8 cellular contexts compared by ENCODE assay signal in genomic region chr17:82246365-82247174, GRCh38. TPM values are rescaled to one million over a fixed set of nuclear protein-coding genes. Genes with fewer than 3 reads are reported as not detected.
A peak's percentile ranks its signal among the peaks of the same experiment; 100 is the strongest.
DNase-seq lines count a peak whose midpoint lies in the region; ATAC-seq and TF ChIP-seq lines count a peak whose summit lies in the region.

No MANE protein-coding gene starts in this region.

- H3K4me1 ChIP-seq in right cardiac atrium (ENCODE audit: control insufficient read depth, insufficient read depth, low read length): peaks cover 22% of the 10 kb centered on the region
- H3K4me1 ChIP-seq in testis: peaks cover 50% of the 10 kb centered on the region

- H3K4me3 ChIP-seq in right cardiac atrium (ENCODE audit: low read length) (no peak overlapping the region), testis (no peak overlapping the region)

- no peak overlapping the region for H3K4me3 Mint-ChIP-seq in T-helper 1 cell treated with Interleukin-12 subunit alpha and Interleukin-12 subunit beta and Interleukin-4 antibody, amounts not matched to agents 30 μg/mL and 1 μg/mL, for 36 hours
- H3K4me3 Mint-ChIP-seq in activated T-helper 17 cell treated with anti-CD3 and anti-CD28 coated beads, Interleukin-2, amount 50 U/mL, for 72 hours: peak overlapping the region; percentile 14

- peaks cover 6% of the 10 kb centered on the region for H3K4me1 Mint-ChIP-seq in T-helper 1 cell treated with Interleukin-12 subunit alpha and Interleukin-12 subunit beta and Interleukin-4 antibody, amounts not matched to agents 30 μg/mL and 1 μg/mL, for 36 hours (ENCODE audit: low read depth)
- H3K4me1 Mint-ChIP-seq in activated T-helper 17 cell treated with anti-CD3 and anti-CD28 coated beads, Interleukin-2, amount 50 U/mL, for 72 hours: peaks cover 25% of the 10 kb centered on the region

- no peak for ATAC-seq in activated T-helper 17 cell treated with anti-CD3 and anti-CD28 coated beads, Interleukin-2, amount 50 U/mL, for 72 hours (replicated peaks)
- ATAC-seq in right cardiac atrium: peak; percentile 10 to 50
- no peak for ATAC-seq in GM19351 (IDR thresholded peaks at IDR 0.05; ENCODE audit: unreplicated experiment)

- H3K36me3 Mint-ChIP-seq in T-helper 1 cell treated with Interleukin-12 subunit alpha and Interleukin-12 subunit beta and Interleukin-4 antibody, amounts not matched to agents 30 μg/mL and 1 μg/mL, for 36 hours (ENCODE audit: low read depth): peaks cover 45% of the 10 kb centered on the region
- H3K36me3 Mint-ChIP-seq in activated T-helper 17 cell treated with anti-CD3 and anti-CD28 coated beads, Interleukin-2, amount 50 U/mL, for 72 hours (ENCODE audit: low read depth): peaks cover 97% of the 10 kb centered on the region

- H3K27me3 ChIP-seq in right cardiac atrium (ENCODE audit: control insufficient read depth, insufficient read depth): no peaks in the 10 kb centered on the region
- no peaks in the 10 kb centered on the region for H3K27me3 ChIP-seq in testis

- H3K9me3 Mint-ChIP-seq in T-helper 1 cell treated with Interleukin-12 subunit alpha and Interleukin-12 subunit beta and Interleukin-4 antibody, amounts not matched to agents 30 μg/mL and 1 μg/mL, for 36 hours: no peaks in the 10 kb centered on the region
- H3K9me3 Mint-ChIP-seq in activated T-helper 17 cell treated with anti-CD3 and anti-CD28 coated beads, Interleukin-2, amount 50 U/mL, for 72 hours: no peaks in the 10 kb centered on the region

- peak overlapping the region; percentile 32 for H3K27ac ChIP-seq in right cardiac atrium (ENCODE audit: low read length)
- H3K27ac ChIP-seq in testis: peak overlapping the region; percentile 42 to 83

- intact Hi-C loops in right cardiac atrium (cut with DNase I) (no loop called here), testis (cut with DNase I; ENCODE audit: low total_unique reads) (loop anchor here (10.0 kb wide), 1 partner anchor 48 kb away; no protein-coding TSS in a partner anchor)

- TF ChIP-seq CTCF in testis (IDR thresholded peaks at IDR 0.05): no peak

- H3K27ac Mint-ChIP-seq in T-helper 1 cell treated with Interleukin-12 subunit alpha and Interleukin-12 subunit beta and Interleukin-4 antibody, amounts not matched to agents 30 μg/mL and 1 μg/mL, for 36 hours: peak overlapping the region; percentile 31
- peak overlapping the region; percentile 96 for H3K27ac Mint-ChIP-seq in activated T-helper 17 cell treated with anti-CD3 and anti-CD28 coated beads, Interleukin-2, amount 50 U/mL, for 72 hours

- TF ChIP-seq POLR2A in testis (IDR thresholded peaks at IDR 0.05): no peak

- H3K9me3 ChIP-seq in right cardiac atrium (ENCODE audit: control insufficient read depth, low read length): no peaks in the 10 kb centered on the region
- no peaks in the 10 kb centered on the region for H3K9me3 ChIP-seq in testis

- WGBS in right cardiac atrium: 39% methylated on average over 27 of the region's 27 CpGs
- 52 to 65% methylated on average over 14 to 27 of the region's 27 CpGs for WGBS in testis, 2 donors

- no peaks in the 10 kb centered on the region for H3K27me3 Mint-ChIP-seq in T-helper 1 cell treated with Interleukin-12 subunit alpha and Interleukin-12 subunit beta and Interleukin-4 antibody, amounts not matched to agents 30 μg/mL and 1 μg/mL, for 36 hours (ENCODE audit: low read depth)
- H3K27me3 Mint-ChIP-seq in activated T-helper 17 cell treated with anti-CD3 and anti-CD28 coated beads, Interleukin-2, amount 50 U/mL, for 72 hours: no peaks in the 10 kb centered on the region

- no peaks in the 10 kb centered on the region for H3K36me3 ChIP-seq in testis (ENCODE audit: low read depth, missing control alignments)

- DNase-seq in T-helper 1 cell: no peak
- peak; percentile 77 to 87 (median 80) for DNase-seq in right cardiac atrium
- peak; percentile 59 for DNase-seq in testis
- DNase-seq in DMS 273 (lab: John Stamatoyannopoulos, UW; ENCODE audit: unreplicated experiment): no peak
- no peak for DNase-seq in stimulated activated CD4-positive, alpha-beta T cell treated with anti-CD3 and anti-CD28 coated beads, Interleukin-4, amount 100 ng/mL, for 24 hours

RNA-seq across cellular contexts. Expression of gene SLC16A3, which starts 17.7 kb away (rescaled TPM):
- 100 to 1,000 TPM; 167 to 309 TPM for total RNA-seq in activated T-helper 17 cell treated with anti-CD3 and anti-CD28 coated beads, Interleukin-2, amount 50 U/mL, for 72 hours
- 10 to 100 TPM; 13.6 to 23.7 (median 18.0) TPM for total RNA-seq in right cardiac atrium
- 18.8 TPM for polyA plus RNA-seq in right cardiac atrium
- total RNA-seq in testis: 10 to 100 TPM; 67.7 to 71.4 TPM
- polyA plus RNA-seq in testis (ENCODE audit: insufficient read depth, low read depth, low replicate concordance): 70.6 TPM

RNA-seq across cellular contexts. Expression of gene CSNK1D, which starts 26.9 kb away (rescaled TPM):
- total RNA-seq in activated T-helper 17 cell treated with anti-CD3 and anti-CD28 coated beads, Interleukin-2, amount 50 U/mL, for 72 hours: 100 to 1,000 TPM; 140 to 142 TPM
- total RNA-seq in right cardiac atrium: 10 to 100 TPM; 68.8 to 81.7 (median 77.4) TPM
- 61.7 TPM for polyA plus RNA-seq in right cardiac atrium
- 100 to 1,000 TPM; 137 to 179 TPM for total RNA-seq in testis
- 178 TPM for polyA plus RNA-seq in testis (ENCODE audit: insufficient read depth, low read depth, low replicate concordance)

RNA-seq across cellular contexts. Expression of gene CCDC57, which starts 33.9 kb away (rescaled TPM):
- 10 to 100 TPM; 36.9 to 37.7 TPM for total RNA-seq in activated T-helper 17 cell treated with anti-CD3 and anti-CD28 coated beads, Interleukin-2, amount 50 U/mL, for 72 hours
- total RNA-seq in right cardiac atrium: 10 to 100 TPM; 14.8 to 17.3 (median 16.5) TPM
- polyA plus RNA-seq in right cardiac atrium: 12.1 TPM
- total RNA-seq in testis: 100 to 1,000 TPM in 1 of 2 donors, 10 to 100 TPM in 1; 71.8 to 111 TPM
- 61.3 TPM for polyA plus RNA-seq in testis (ENCODE audit: insufficient read depth, low read depth, low replicate concordance)

Comparison
In these comparisons a context has a peak if more than half of its experiments do, and no peak if none do; other contexts are left out.
1. DNase-seq: peak in right cardiac atrium (3 of 3) and testis (single experiment); none in T-helper 1 cell (0 of 5), DMS 273 (single experiment) and stimulated activated CD4-positive, alpha-beta T cell treated with anti-CD3 and anti-CD28 coated beads, Interleukin-4, amount 100 ng/mL, for 24 hours (single experiment).
2. ATAC-seq: peak in right cardiac atrium (2 of 2); none in activated T-helper 17 cell treated with anti-CD3 and anti-CD28 coated beads, Interleukin-2, amount 50 U/mL, for 72 hours (single experiment) and GM19351 (single experiment).